Comparison of ENCODE assay signal across 26 cellular contexts in the genomic region with DNA sequence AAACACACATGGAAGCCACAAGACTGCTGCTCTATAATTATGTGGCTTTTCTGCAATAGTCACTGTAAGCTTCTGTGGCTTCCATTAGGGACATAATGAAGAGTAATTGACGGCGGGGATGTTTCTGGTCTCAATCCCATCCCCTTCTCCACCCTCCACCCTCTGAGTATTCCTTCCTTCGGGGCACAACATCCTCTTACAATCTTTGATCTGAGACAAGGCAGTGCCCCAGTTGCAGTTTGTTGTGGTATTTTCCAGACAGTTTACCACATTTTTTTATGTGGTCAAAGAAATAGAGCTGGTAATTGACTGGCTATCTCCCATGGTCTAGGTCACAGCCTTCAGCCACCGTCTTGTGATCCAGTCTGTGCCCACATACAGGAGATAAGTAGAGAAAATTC.
DNase-seq lines count a peak whose midpoint lies in the region; ATAC-seq, FAIRE-seq and TF ChIP-seq lines count a peak whose summit lies in the region.
"Had no signal": no experiment of that assay in that cellular context is flagged by ENCODE, and none has a peak within 500 bp of the region (broad histone marks: within the 10 kb centered on the region; RNA-seq: fewer than 3 reads in every experiment).

No MANE protein-coding gene starts in this region.

- H3K9me3 ChIP-seq in Panc1 (ENCODE audit: control insufficient read depth, insufficient read depth, low read depth, low read length) (no peaks in the 10 kb centered on the region), endodermal cell (ENCODE audit: control insufficient read depth, low read length) (no peaks in the 10 kb centered on the region)

- H3K4me3 ChIP-seq in Panc1 (ENCODE audit: low read depth in 2 of 2, low read length in 2 of 2) (no peak overlapping the region), choroid plexus epithelial cell (ENCODE audit: low read depth, low read length) (no peak overlapping the region), endodermal cell (ENCODE audit: low read length) (no peak overlapping the region)
- H3K4me3 ChIP-seq: coronary artery, PC-9 had no signal

- H3K36me3 Mint-ChIP-seq in endodermal cell (ENCODE audit: low read depth): no peaks in the 10 kb centered on the region
- H3K36me3 Mint-ChIP-seq: activated naive CD4-positive, alpha-beta T cell treated with anti-CD3 and anti-CD28 coated beads, Interleukin-2, amount 10 ng/mL, durations not matched to agents 7 days and 5 days had no signal

- H3K27me3 Mint-ChIP-seq in endodermal cell (ENCODE audit: insufficient read depth): no peaks in the 10 kb centered on the region
- H3K27me3 Mint-ChIP-seq: activated naive CD4-positive, alpha-beta T cell treated with anti-CD3 and anti-CD28 coated beads, Interleukin-2, amount 10 ng/mL, durations not matched to agents 7 days and 5 days; effector memory CD8-positive, alpha-beta T cell had no signal

- CTCF ChIA-PET in Panc1 (lab: Charles Lee): no interaction called here

- WGBS in endodermal cell (ENCODE audit: insufficient coverage in 1 of 2, insufficient read length in 1 of 2), 2 experiments: 83 to 85% methylated on average over 1 to 4 of the region's 4 CpGs

- H3K27ac Mint-ChIP-seq in endodermal cell: no peak overlapping the region
- H3K27ac Mint-ChIP-seq: activated naive CD4-positive, alpha-beta T cell treated with anti-CD3 and anti-CD28 coated beads, Interleukin-2, amount 10 ng/mL, durations not matched to agents 7 days and 5 days; effector memory CD8-positive, alpha-beta T cell had no signal

- H3K27me3 ChIP-seq in Panc1 (ENCODE audit: control insufficient read depth, insufficient read depth, low read length) (no peaks in the 10 kb centered on the region), endodermal cell (ENCODE audit: control insufficient read depth, insufficient read depth, low read length, poor library complexity, severe bottlenecking) (no peaks in the 10 kb centered on the region)

- H3K4me1 Mint-ChIP-seq in endodermal cell: peaks cover 40% of the 10 kb centered on the region
- H3K4me1 Mint-ChIP-seq: activated naive CD4-positive, alpha-beta T cell treated with anti-CD3 and anti-CD28 coated beads, Interleukin-2, amount 10 ng/mL, durations not matched to agents 7 days and 5 days had no signal

- peak overlapping the region; percentile 0; the same call in 1 of the 2 replicates for H3K27ac ChIP-seq in Panc1 (ENCODE audit: low read length)
- H3K27ac ChIP-seq in endodermal cell (ENCODE audit: low read depth, low read length): no peak overlapping the region
- H3K27ac ChIP-seq: coronary artery, PC-9 had no signal

- FAIRE-seq in urothelium cell line (lab: Jason Lieb, UNC): no peak
- FAIRE-seq: frontal cortex, GM12891, H54 had no signal

- H3K36me3 ChIP-seq in Panc1 (ENCODE audit: control insufficient read depth, insufficient read depth, low read length) (no peaks in the 10 kb centered on the region), endodermal cell (ENCODE audit: control insufficient read depth, insufficient read depth, low read length) (no peaks in the 10 kb centered on the region)

- intact Hi-C loops in Panc1 (cut with micrococcal nuclease; ENCODE audit: unreplicated experiment): no loop called here

- ATAC-seq in Panc1: no peak
- no peak for ATAC-seq in GM21447 (IDR thresholded peaks at IDR 0.05; ENCODE audit: unreplicated experiment)
- ATAC-seq: effector memory CD8-positive, alpha-beta T cell; esophagus mucosa; left colon had no signal

- no peak overlapping the region for H3K9ac ChIP-seq in endodermal cell (ENCODE audit: extremely low read depth, low read length, poor library complexity, severe bottlenecking)

- in situ Hi-C loops in Panc1 (cut with HindIII; ENCODE audit: low pct_unique_long_range_greater_than_20kb, low sequenced_read_pairs): no loop called here

- POLR2A ChIA-PET in Panc1 (lab: Charles Lee): no interaction called here

- no TSS peak for BruUV-seq in Panc1 (replicated peaks; lab: Mats Ljungman, UMichigan)

- DNase-seq in ELF-1 (ENCODE audit: low read depth, low spot score) (peak; percentile 55), Panc1 (ENCODE audit: low read depth, low spot score) (no peak), choroid plexus epithelial cell (ENCODE audit: low read depth) (peak; percentile 16), renal cortical epithelial cell (ENCODE audit: low read depth) (peak; percentile 56), urothelium cell line (ENCODE audit: low spot score) (no peak), endodermal cell (no peak)
- no peak for DNase-seq in activated T-cell treated with anti-CD3 and anti-CD28 coated beads, Interleukin-2, amount 50 U/mL, for 1 hour
- DNase-seq: activated CD4-positive, alpha-beta T cell treated with anti-CD3 and anti-CD28 coated beads, Interleukin-2, amount 50 U/mL, for 48 hours; activated CD4-positive, CD25-positive, alpha-beta regulatory T cell; activated naive CD4-positive, alpha-beta T cell treated with anti-CD3 and anti-CD28 coated beads, Interleukin-2, amount 10 ng/mL, durations not matched to agents 7 days and 5 days; amniotic stem cell; effector memory CD8-positive, alpha-beta T cell; left colon; mammary epithelial cell; NCI-H1105 treated with DMSO at 0.1 percent for 48 hours; NCI-H2029 treated with DMSO at 0.1 percent for 48 hours; PC-9; SHP77; stimulated activated naive CD4-positive, alpha-beta T cell treated with Interleukin-2 at 50 U/mL for 16 hours; T-helper 1 cell had no signal

- H3K9me3 Mint-ChIP-seq in endodermal cell: no peaks in the 10 kb centered on the region
- H3K9me3 Mint-ChIP-seq: activated naive CD4-positive, alpha-beta T cell treated with anti-CD3 and anti-CD28 coated beads, Interleukin-2, amount 10 ng/mL, durations not matched to agents 7 days and 5 days had no signal

- H3K4me3 Mint-ChIP-seq in endodermal cell: no peak overlapping the region
- H3K4me3 Mint-ChIP-seq: activated naive CD4-positive, alpha-beta T cell treated with anti-CD3 and anti-CD28 coated beads, Interleukin-2, amount 10 ng/mL, durations not matched to agents 7 days and 5 days; effector memory CD8-positive, alpha-beta T cell had no signal

- peaks cover 10% of the 10 kb centered on the region for H3K4me1 ChIP-seq in Panc1 (ENCODE audit: control insufficient read depth, insufficient read depth, low read length)
- H3K4me1 ChIP-seq in endodermal cell (ENCODE audit: control insufficient read depth, insufficient read depth, low read length): peaks cover 6% of the 10 kb centered on the region

- no peak for TF ChIP-seq CTCF in Panc1 (IDR thresholded peaks at IDR 0.05)
- TF ChIP-seq CTCF in choroid plexus epithelial cell (conservative IDR thresholded peaks at IDR 0.05; ENCODE audit: low read depth, low read length): no peak
- no peak for TF ChIP-seq CTCF in endodermal cell (conservative IDR thresholded peaks at IDR 0.05)

Comparison
In these comparisons a context has a peak if more than half of its experiments do, and no peak if none do; other contexts are left out.
1. DNase-seq: peak in ELF-1 (single experiment), choroid plexus epithelial cell (single experiment) and renal cortical epithelial cell (single experiment); none in Panc1 (single experiment), urothelium cell line (single experiment), activated T-cell treated with anti-CD3 and anti-CD28 coated beads, Interleukin-2, amount 50 U/mL, for 1 hour (single experiment) and endodermal cell (single experiment).